Comparison of ENCODE assay signal across 18 cellular contexts in the genomic region with DNA sequence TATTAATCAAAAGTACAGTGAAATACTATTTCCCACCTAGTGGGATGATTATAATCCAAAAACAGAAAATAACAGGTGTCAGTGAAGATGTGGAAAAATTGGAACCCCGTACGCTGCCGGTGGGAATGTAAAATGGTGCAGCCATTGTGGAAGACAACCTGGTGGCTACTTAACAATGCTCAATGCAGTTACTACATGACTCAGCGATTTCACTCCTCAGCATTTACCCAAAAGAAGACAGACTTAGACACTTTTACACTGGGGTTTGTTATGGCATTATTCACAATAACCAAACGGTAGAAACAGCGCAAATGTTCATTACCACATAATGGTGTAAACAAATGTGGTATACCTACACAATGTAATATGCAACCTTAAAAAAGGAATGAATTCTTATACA.
"Had no signal": no experiment of that assay in that cellular context is flagged by ENCODE, and none has a peak within 500 bp of the region (broad histone marks: within the 10 kb centered on the region; RNA-seq: fewer than 3 reads in every experiment).

No MANE protein-coding gene starts in this region.

- H3K27ac ChIP-seq: cardiac muscle cell, parathyroid adenoma, stomach had no signal

- H3K4me1 Mint-ChIP-seq: nephron had no signal

- H3K27ac Mint-ChIP-seq: effector memory CD8-positive, alpha-beta T cell; nephron had no signal

- H2AFZ ChIP-seq: parathyroid adenoma had no signal

- H3K4me3 ChIP-seq: cardiac muscle cell, lung, smooth muscle cell, stomach had no signal

- H3K4me3 Mint-ChIP-seq: effector memory CD8-positive, alpha-beta T cell; nephron; stimulated activated effector memory CD8-positive, alpha-beta T cell treated with anti-CD3 and anti-CD28 coated beads, Interleukin-12 subunit alpha, Interleukin-12 subunit beta, amount 100 ng/mL, for 72 hours; T-cell had no signal

- H3K9ac ChIP-seq: parathyroid adenoma had no signal

- DNase-seq: activated CD4-positive, alpha-beta T cell treated with anti-CD3 and anti-CD28 coated beads, Interleukin-2, amount 50 U/mL, for 1 hour; activated naive CD4-positive, alpha-beta T cell treated with anti-CD3 and anti-CD28 coated beads, Interleukin-2, amount 50 U/mL, for 16 hours; amniotic stem cell; effector memory CD8-positive, alpha-beta T cell; foreskin melanocyte; glutamatergic neuron; hippocampal formation; midbrain; stimulated activated CD4-positive, alpha-beta T cell treated with anti-CD3 and anti-CD28 coated beads, Interleukin-4, amount 100 ng/mL, for 1 hour; stomach; T-cell; trophoblast cell had no signal

- H3K4me1 ChIP-seq: parathyroid adenoma, stomach had no signal

- H3K27me3 Mint-ChIP-seq: effector memory CD8-positive, alpha-beta T cell; T-cell had no signal

- H3K79me2 ChIP-seq: parathyroid adenoma had no signal

- H3K27me3 ChIP-seq: cardiac muscle cell, stomach had no signal

- H3K9me3 Mint-ChIP-seq: effector memory CD8-positive, alpha-beta T cell; nephron; stimulated activated effector memory CD8-positive, alpha-beta T cell treated with anti-CD3 and anti-CD28 coated beads, Interleukin-12 subunit alpha, Interleukin-12 subunit beta, amount 100 ng/mL, for 72 hours; T-cell had no signal

- H3K4me2 ChIP-seq: smooth muscle cell had no signal

- H3K9me3 ChIP-seq: stomach had no signal
